In the genomic region with DNA sequence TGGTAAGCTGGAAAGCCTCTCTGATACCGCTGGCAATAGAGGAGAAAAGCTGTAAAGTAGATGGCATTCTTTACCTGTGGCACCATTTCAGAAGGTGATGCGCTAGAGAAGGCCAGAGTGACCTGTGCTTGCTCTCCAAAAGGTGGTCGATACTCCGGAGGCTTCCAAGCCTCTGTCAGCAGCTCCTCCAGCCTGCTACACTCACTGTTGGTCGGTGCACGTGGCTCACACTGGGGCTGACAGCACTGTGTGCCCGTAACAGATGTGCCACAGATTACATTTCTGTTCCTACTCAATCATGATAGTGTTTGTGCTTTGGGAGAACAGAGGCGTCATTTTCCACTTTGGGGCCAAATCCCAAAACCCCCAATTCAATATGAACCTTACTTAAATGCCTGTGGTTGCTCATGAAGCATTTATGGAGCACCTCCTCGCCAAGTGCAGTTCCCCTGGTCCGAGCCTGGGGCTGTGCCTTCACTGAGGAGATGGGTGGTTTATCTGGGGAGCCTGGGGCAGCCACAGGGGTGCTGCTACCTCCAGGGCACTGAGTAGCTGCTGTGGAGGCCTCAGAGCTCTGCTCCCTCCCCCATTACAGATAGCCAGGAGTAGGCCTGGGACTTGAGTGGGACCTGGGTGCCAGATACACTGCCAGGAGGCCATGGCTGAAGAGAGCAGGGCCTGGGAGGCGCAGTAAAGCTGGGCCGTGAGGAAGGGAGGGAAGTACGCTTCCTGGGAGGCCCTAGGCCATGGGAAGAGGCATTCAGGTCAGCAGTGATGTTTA, we compare ENCODE assay signal across 1 cellular context.
TF ChIP-seq lines count a peak whose summit lies in the region.

No MANE protein-coding gene starts in this region.

TF ChIP-seq in liver, 16 proteins besides CTCF, POLR2A, EP300 and RAD21:
- TF ChIP-seq, protein P1, sequence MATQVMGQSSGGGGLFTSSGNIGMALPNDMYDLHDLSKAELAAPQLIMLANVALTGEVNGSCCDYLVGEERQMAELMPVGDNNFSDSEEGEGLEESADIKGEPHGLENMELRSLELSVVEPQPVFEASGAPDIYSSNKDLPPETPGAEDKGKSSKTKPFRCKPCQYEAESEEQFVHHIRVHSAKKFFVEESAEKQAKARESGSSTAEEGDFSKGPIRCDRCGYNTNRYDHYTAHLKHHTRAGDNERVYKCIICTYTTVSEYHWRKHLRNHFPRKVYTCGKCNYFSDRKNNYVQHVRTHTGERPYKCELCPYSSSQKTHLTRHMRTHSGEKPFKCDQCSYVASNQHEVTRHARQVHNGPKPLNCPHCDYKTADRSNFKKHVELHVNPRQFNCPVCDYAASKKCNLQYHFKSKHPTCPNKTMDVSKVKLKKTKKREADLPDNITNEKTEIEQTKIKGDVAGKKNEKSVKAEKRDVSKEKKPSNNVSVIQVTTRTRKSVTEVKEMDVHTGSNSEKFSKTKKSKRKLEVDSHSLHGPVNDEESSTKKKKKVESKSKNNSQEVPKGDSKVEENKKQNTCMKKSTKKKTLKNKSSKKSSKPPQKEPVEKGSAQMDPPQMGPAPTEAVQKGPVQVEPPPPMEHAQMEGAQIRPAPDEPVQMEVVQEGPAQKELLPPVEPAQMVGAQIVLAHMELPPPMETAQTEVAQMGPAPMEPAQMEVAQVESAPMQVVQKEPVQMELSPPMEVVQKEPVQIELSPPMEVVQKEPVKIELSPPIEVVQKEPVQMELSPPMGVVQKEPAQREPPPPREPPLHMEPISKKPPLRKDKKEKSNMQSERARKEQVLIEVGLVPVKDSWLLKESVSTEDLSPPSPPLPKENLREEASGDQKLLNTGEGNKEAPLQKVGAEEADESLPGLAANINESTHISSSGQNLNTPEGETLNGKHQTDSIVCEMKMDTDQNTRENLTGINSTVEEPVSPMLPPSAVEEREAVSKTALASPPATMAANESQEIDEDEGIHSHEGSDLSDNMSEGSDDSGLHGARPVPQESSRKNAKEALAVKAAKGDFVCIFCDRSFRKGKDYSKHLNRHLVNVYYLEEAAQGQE (IDR thresholded peaks at IDR 0.05), result no peak
- TF ChIP-seq, protein P2, sequence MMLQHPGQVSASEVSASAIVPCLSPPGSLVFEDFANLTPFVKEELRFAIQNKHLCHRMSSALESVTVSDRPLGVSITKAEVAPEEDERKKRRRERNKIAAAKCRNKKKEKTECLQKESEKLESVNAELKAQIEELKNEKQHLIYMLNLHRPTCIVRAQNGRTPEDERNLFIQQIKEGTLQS (IDR thresholded peaks at IDR 0.05), result no peak
- TF ChIP-seq YY1 (IDR thresholded peaks at IDR 0.05), result no peak
